ENCODE assay signal across 1 cellular context in genomic region chr9:127422133-127422782, GRCh38.
TF ChIP-seq lines count a peak whose summit lies in the region.

No MANE protein-coding gene starts in this region.

TF ChIP-seq in GM12878, 131 proteins besides CTCF, POLR2A, EP300 and RAD21:
- TF ChIP-seq SREBF2 (IDR thresholded peaks at IDR 0.05; ENCODE audit: low read length) (no peak), FOXM1 (IDR thresholded peaks at IDR 0.05; ENCODE audit: low read depth, low read length) (no peak), ZNF592 (IDR thresholded peaks at IDR 0.05) (no peak), CBFB (IDR thresholded peaks at IDR 0.05; ENCODE audit: low read depth) (no peak), ZNF207 (IDR thresholded peaks at IDR 0.05; ENCODE audit: borderline replicate concordance) (no peak), ZSCAN29 (IDR thresholded peaks at IDR 0.05) (no peak), ETV6 (conservative IDR thresholded peaks at IDR 0.05 in 1 of 2, IDR thresholded peaks at IDR 0.05 in 1 of 2; ENCODE audit: borderline replicate concordance in 1 of 2, low read depth in 1 of 2) (no peak), NR2C1 (IDR thresholded peaks at IDR 0.05) (no peak), SP1 (IDR thresholded peaks at IDR 0.05; ENCODE audit: low read depth, low read length) (no peak), ZNF687 (IDR thresholded peaks at IDR 0.05) (no peak), KAT2A (conservative IDR thresholded peaks at IDR 0.05; ENCODE audit: control insufficient read depth, low read depth, low read length) (no peak), NBN (IDR thresholded peaks at IDR 0.05) (no peak), IRF4 (IDR thresholded peaks at IDR 0.05; ENCODE audit: low read depth, low read length) (no peak), SPI1 (IDR thresholded peaks at IDR 0.05; ENCODE audit: borderline replicate concordance, insufficient read depth, low read depth, low read length) (no peak), WRNIP1 (IDR thresholded peaks at IDR 0.05; ENCODE audit: borderline replicate concordance, low read depth, low read length) (no peak), ZNF24 (IDR thresholded peaks at IDR 0.05) (no peak), RFX5 (IDR thresholded peaks at IDR 0.05; ENCODE audit: low read depth, low read length) (no peak), DPF2 (IDR thresholded peaks at IDR 0.05) (no peak)
